ENCODE assay signal across 14 cellular contexts in the genomic region with DNA sequence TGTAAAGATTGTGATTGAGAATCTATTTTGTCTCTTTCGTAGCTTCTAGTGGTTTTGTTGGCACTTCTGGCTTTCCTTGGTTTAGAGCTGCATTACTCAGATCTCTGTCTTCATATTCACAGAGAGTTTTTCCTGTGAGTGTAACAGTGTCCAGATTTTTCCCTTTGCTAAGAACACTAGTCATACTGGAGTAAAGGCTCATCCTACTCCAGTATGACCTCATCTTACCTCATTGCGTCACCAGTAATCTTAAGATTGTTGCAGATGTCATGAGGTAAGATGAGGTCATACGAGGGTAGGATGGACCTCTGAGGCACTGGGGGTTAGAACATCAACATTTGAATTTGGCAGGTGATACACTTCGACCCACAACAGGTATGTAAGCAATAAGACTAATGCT.
"Had no signal": no experiment of that assay in that cellular context is flagged by ENCODE, and none has a peak within 500 bp of the region (broad histone marks: within the 10 kb centered on the region; RNA-seq: fewer than 3 reads in every experiment).

No MANE protein-coding gene starts in this region.

- H3K27me3 Mint-ChIP-seq: activated naive CD8-positive, alpha-beta T cell treated with anti-CD3 and anti-CD28 coated beads for 36 hours; naive thymus-derived CD4-positive, alpha-beta T cell had no signal

- H3K4me1 Mint-ChIP-seq: immature natural killer cell had no signal

- H3K27ac Mint-ChIP-seq: activated naive CD8-positive, alpha-beta T cell treated with anti-CD3 and anti-CD28 coated beads for 36 hours had no signal

- H3K4me3 ChIP-seq: ascending aorta, lower lobe of right lung, tibial nerve had no signal

- DNase-seq: activated gamma-delta T cell treated with Interleukin-2 at 50 U/mL for 16 hours; activated naive CD8-positive, alpha-beta T cell treated with anti-CD3 and anti-CD28 coated beads for 36 hours; activated T-cell treated with anti-CD3 and anti-CD28 coated beads, Interleukin-2, amount 50 U/mL, for 1 hour; glutamatergic neuron; immature natural killer cell; left cardiac atrium; lower lobe of right lung; naive thymus-derived CD4-positive, alpha-beta T cell; posterior cingulate gyrus; small intestine; T-helper 2 cell had no signal

- H3K27ac ChIP-seq: ascending aorta, lower lobe of right lung, neutrophil, tibial nerve had no signal

- H3K9me3 Mint-ChIP-seq: immature natural killer cell had no signal

- H3K27me3 ChIP-seq: ascending aorta, neutrophil, tibial nerve had no signal

- H3K36me3 ChIP-seq: ascending aorta, lower lobe of right lung, neutrophil, tibial nerve had no signal

- H3K9me3 ChIP-seq: ascending aorta, lower lobe of right lung, neutrophil, tibial nerve had no signal

- H3K4me3 Mint-ChIP-seq: activated naive CD8-positive, alpha-beta T cell treated with anti-CD3 and anti-CD28 coated beads for 36 hours; immature natural killer cell; naive thymus-derived CD4-positive, alpha-beta T cell had no signal

- H3K4me1 ChIP-seq: ascending aorta, lower lobe of right lung, tibial nerve had no signal
